ENCODE assay signal across 1 cellular context in the genomic region with DNA sequence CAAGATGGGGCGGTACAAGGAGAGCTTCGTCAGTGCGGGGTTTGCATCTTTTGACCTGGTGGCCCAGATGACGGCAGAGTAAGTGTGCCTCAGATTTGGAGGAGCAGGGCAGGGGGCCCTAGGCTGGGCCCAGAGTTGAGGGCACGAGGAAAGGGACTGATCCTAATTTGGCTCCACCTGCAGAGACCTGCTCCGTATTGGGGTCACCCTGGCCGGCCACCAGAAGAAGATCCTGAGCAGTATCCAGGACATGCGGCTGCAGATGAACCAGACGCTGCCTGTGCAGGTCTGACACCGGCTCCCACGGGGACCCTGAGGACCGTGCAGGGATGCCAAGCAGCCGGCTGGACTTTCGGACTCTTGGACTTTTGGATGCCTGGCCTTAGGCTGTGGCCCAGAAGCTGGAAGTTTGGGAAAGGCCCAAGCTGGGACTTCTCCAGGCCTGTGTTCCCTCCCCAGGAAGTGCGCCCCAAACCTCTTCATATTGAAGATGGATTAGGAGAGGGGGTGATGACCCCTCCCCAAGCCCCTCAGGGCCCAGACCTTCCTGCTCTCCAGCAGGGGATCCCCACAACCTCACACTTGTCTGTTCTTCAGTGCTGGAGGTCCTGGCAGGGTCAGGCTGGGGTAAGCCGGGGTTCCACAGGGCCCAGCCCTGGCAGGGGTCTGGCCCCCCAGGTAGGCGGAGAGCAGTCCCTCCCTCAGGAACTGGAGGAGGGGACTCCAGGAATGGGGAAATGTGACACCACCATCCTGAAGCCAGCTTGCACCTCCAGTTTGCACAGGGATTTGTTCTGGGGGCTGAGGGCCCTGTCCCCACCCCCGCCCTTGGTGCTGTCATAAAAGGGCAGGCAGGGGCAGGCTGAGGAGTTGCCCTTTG.
TF ChIP-seq lines count a peak whose summit lies in the region.

No MANE protein-coding gene starts in this region.

TF ChIP-seq in H1, 55 proteins besides CTCF, POLR2A, EP300 and RAD21:
- TF ChIP-seq TAF7 (optimal IDR thresholded peaks at IDR 0.05; ENCODE audit: borderline replicate concordance, low read depth, low read length) (no peak), TAF1 (IDR thresholded peaks at IDR 0.05; ENCODE audit: low read depth, low read length) (no peak), JUND (IDR thresholded peaks at IDR 0.05; ENCODE audit: low read length) (no peak), CTBP2 (IDR thresholded peaks at IDR 0.05; ENCODE audit: borderline replicate concordance, insufficient read depth, insufficient read length, low read length) (no peak), NANOG (IDR thresholded peaks at IDR 0.05; ENCODE audit: insufficient read depth, low read depth, low read length, poor library complexity, severe bottlenecking) (no peak), SIRT6 (IDR thresholded peaks at IDR 0.05; ENCODE audit: low read length) (no peak), SP4 (IDR thresholded peaks at IDR 0.05; ENCODE audit: low read length) (no peak), CBX8 (IDR thresholded peaks at IDR 0.05; ENCODE audit: borderline replicate concordance, low read depth, low read length) (no peak), RFX5 (IDR thresholded peaks at IDR 0.05; ENCODE audit: borderline replicate concordance, low read depth, low read length) (no peak), CBX5 (IDR thresholded peaks at IDR 0.05; ENCODE audit: low read depth, low read length) (no peak), TBP (IDR thresholded peaks at IDR 0.05; ENCODE audit: low read depth, low read length) (no peak), SRF (IDR thresholded peaks at IDR 0.05; ENCODE audit: low read depth, low read length) (no peak), FOSL1 (IDR thresholded peaks at IDR 0.05; ENCODE audit: insufficient read depth, low read depth, low read length) (no peak), HDAC2 (IDR thresholded peaks at IDR 0.05; ENCODE audit: borderline replicate concordance in 1 of 2, low read depth in 2 of 2, low read length in 2 of 2) (no peak)
- TF ChIP-seq, protein P1, sequence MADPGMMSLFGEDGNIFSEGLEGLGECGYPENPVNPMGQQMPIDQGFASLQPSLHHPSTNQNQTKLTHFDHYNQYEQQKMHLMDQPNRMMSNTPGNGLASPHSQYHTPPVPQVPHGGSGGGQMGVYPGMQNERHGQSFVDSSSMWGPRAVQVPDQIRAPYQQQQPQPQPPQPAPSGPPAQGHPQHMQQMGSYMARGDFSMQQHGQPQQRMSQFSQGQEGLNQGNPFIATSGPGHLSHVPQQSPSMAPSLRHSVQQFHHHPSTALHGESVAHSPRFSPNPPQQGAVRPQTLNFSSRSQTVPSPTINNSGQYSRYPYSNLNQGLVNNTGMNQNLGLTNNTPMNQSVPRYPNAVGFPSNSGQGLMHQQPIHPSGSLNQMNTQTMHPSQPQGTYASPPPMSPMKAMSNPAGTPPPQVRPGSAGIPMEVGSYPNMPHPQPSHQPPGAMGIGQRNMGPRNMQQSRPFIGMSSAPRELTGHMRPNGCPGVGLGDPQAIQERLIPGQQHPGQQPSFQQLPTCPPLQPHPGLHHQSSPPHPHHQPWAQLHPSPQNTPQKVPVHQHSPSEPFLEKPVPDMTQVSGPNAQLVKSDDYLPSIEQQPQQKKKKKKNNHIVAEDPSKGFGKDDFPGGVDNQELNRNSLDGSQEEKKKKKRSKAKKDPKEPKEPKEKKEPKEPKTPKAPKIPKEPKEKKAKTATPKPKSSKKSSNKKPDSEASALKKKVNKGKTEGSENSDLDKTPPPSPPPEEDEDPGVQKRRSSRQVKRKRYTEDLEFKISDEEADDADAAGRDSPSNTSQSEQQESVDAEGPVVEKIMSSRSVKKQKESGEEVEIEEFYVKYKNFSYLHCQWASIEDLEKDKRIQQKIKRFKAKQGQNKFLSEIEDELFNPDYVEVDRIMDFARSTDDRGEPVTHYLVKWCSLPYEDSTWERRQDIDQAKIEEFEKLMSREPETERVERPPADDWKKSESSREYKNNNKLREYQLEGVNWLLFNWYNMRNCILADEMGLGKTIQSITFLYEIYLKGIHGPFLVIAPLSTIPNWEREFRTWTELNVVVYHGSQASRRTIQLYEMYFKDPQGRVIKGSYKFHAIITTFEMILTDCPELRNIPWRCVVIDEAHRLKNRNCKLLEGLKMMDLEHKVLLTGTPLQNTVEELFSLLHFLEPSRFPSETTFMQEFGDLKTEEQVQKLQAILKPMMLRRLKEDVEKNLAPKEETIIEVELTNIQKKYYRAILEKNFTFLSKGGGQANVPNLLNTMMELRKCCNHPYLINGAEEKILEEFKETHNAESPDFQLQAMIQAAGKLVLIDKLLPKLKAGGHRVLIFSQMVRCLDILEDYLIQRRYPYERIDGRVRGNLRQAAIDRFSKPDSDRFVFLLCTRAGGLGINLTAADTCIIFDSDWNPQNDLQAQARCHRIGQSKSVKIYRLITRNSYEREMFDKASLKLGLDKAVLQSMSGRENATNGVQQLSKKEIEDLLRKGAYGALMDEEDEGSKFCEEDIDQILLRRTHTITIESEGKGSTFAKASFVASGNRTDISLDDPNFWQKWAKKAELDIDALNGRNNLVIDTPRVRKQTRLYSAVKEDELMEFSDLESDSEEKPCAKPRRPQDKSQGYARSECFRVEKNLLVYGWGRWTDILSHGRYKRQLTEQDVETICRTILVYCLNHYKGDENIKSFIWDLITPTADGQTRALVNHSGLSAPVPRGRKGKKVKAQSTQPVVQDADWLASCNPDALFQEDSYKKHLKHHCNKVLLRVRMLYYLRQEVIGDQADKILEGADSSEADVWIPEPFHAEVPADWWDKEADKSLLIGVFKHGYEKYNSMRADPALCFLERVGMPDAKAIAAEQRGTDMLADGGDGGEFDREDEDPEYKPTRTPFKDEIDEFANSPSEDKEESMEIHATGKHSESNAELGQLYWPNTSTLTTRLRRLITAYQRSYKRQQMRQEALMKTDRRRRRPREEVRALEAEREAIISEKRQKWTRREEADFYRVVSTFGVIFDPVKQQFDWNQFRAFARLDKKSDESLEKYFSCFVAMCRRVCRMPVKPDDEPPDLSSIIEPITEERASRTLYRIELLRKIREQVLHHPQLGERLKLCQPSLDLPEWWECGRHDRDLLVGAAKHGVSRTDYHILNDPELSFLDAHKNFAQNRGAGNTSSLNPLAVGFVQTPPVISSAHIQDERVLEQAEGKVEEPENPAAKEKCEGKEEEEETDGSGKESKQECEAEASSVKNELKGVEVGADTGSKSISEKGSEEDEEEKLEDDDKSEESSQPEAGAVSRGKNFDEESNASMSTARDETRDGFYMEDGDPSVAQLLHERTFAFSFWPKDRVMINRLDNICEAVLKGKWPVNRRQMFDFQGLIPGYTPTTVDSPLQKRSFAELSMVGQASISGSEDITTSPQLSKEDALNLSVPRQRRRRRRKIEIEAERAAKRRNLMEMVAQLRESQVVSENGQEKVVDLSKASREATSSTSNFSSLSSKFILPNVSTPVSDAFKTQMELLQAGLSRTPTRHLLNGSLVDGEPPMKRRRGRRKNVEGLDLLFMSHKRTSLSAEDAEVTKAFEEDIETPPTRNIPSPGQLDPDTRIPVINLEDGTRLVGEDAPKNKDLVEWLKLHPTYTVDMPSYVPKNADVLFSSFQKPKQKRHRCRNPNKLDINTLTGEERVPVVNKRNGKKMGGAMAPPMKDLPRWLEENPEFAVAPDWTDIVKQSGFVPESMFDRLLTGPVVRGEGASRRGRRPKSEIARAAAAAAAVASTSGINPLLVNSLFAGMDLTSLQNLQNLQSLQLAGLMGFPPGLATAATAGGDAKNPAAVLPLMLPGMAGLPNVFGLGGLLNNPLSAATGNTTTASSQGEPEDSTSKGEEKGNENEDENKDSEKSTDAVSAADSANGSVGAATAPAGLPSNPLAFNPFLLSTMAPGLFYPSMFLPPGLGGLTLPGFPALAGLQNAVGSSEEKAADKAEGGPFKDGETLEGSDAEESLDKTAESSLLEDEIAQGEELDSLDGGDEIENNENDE (IDR thresholded peaks at IDR 0.05; ENCODE audit: insufficient replicate concordance, low read length): no peak
- TF ChIP-seq, protein P2, sequence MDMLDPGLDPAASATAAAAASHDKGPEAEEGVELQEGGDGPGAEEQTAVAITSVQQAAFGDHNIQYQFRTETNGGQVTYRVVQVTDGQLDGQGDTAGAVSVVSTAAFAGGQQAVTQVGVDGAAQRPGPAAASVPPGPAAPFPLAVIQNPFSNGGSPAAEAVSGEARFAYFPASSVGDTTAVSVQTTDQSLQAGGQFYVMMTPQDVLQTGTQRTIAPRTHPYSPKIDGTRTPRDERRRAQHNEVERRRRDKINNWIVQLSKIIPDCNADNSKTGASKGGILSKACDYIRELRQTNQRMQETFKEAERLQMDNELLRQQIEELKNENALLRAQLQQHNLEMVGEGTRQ (IDR thresholded peaks at IDR 0.05; ENCODE audit: low read length): no peak
- TF ChIP-seq, protein P3, sequence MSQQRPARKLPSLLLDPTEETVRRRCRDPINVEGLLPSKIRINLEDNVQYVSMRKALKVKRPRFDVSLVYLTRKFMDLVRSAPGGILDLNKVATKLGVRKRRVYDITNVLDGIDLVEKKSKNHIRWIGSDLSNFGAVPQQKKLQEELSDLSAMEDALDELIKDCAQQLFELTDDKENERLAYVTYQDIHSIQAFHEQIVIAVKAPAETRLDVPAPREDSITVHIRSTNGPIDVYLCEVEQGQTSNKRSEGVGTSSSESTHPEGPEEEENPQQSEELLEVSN (IDR thresholded peaks at IDR 0.05): no peak
TF ChIP-seq in H1: peak in this region for 0.
